In the genomic region with DNA sequence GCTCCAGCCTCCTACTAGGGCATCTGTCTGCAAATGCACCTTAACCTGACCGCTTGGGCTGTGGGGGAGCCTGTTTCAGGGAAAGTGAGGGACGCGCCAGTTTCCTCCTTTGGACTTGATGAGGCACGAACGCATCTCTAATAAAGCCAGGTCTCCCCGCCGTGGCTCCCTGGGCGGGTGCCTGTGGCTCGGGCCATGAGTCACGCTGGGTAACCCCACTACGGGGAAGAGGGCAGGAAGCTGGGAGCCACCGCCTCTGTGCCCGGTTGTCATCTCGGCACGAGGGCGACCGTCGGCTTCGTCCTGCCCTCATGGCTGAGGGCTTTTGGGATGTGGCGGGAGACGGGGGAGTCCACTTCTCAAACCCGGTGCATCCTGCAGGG, we compare ENCODE assay signal across 8 cellular contexts. TPM values are rescaled to one million over a fixed set of nuclear protein-coding genes. Genes with fewer than 3 reads are reported as not detected.
DNase-seq lines count a peak whose midpoint lies in the region; ATAC-seq and TF ChIP-seq lines count a peak whose summit lies in the region.

No MANE protein-coding gene starts in this region.

- no peaks in the 10 kb centered on the region for H3K9me3 ChIP-seq in adrenal gland (replicated peaks in 1 of 3)

- DNase-seq in activated CD8-positive, alpha-beta memory T cell treated with anti-CD3 and anti-CD28 coated beads for 24 hours: peak; percentile 88
- DNase-seq in foreskin keratinocyte (peak in 1 of 2 donors; percentile 62), adrenal gland (no peak)
- DNase-seq in stimulated activated CD4-positive, alpha-beta T cell treated with anti-CD3 and anti-CD28 coated beads, TNF-alpha, amount 100 ng/mL, for 24 hours (ENCODE audit: low read depth in 3 of 3): peak; percentile 56 to 83 (median 62)

- H3K27ac ChIP-seq in foreskin keratinocyte: no peak overlapping the region
- no peak overlapping the region for H3K27ac ChIP-seq in adrenal gland

- 58 to 92% (median 67%) methylated on average over 5 to 22 of the region's 22 CpGs for WGBS in adrenal gland, 4 donors

- TF ChIP-seq CTCF in foreskin keratinocyte (conservative IDR thresholded peaks at IDR 0.05): no peak
- no peak for TF ChIP-seq CTCF in adrenal gland (IDR thresholded peaks at IDR 0.05)

- H3K27me3 ChIP-seq in foreskin keratinocyte: no peaks in the 10 kb centered on the region
- H3K27me3 ChIP-seq in adrenal gland: no peaks in the 10 kb centered on the region

- H3K4me3 ChIP-seq in adrenal gland: no peak overlapping the region

- H3K4me1 ChIP-seq in foreskin keratinocyte: peaks cover 7% of the 10 kb centered on the region
- peaks cover 0 to 43% of the 10 kb centered on the region in 2 donors for H3K4me1 ChIP-seq in adrenal gland (replicated peaks in 1 of 2)

- intact Hi-C loops in adrenal gland (cut with DNase I): no loop called here

- H3K36me3 ChIP-seq in adrenal gland (replicated peaks in 1 of 2): no peaks in the 10 kb centered on the region

- TF ChIP-seq POLR2A in adrenal gland (IDR thresholded peaks at IDR 0.05): no peak

- ATAC-seq in HG03354 (IDR thresholded peaks at IDR 0.05; ENCODE audit: poor library complexity, severe bottlenecking, unreplicated experiment) (peak; percentile 16), foreskin keratinocyte (peak; percentile 69), GM19328 (IDR thresholded peaks at IDR 0.05; ENCODE audit: unreplicated experiment) (no peak), HG03108 (IDR thresholded peaks at IDR 0.05; ENCODE audit: unreplicated experiment) (no peak), GM18502 (IDR thresholded peaks at IDR 0.05; ENCODE audit: poor library complexity, unreplicated experiment) (no peak)

RNA-seq across cellular contexts. Expression of gene NOTCH1, which starts 12.1 kb away (rescaled TPM):
- total RNA-seq in foreskin keratinocyte (41.9 and 49.8 TPM in 2 replicates), adrenal gland (10 to 100 TPM; 18.1 to 31.5 (median 25.7) TPM)
- polyA plus RNA-seq in foreskin keratinocyte (8.3 and 11.7 TPM in 2 replicates), adrenal gland (10 to 100 TPM in 1 of 3 donors, 1 to 10 TPM in 1, under 1 TPM in 1; 0.81 to 21.2 (median 6.2) TPM)

RNA-seq across cellular contexts. Expression of gene SEC16A, which starts 50.9 kb away (rescaled TPM):
- total RNA-seq in foreskin keratinocyte (61.8 and 68.9 TPM in 2 replicates), adrenal gland (100 to 1,000 TPM in 1 of 8 donors, 10 to 100 TPM in 7; 48.4 to 107 (median 56.5) TPM)
- polyA plus RNA-seq in foreskin keratinocyte (45.8 and 47.7 TPM in 2 replicates), adrenal gland (10 to 100 TPM; 52.0 to 81.6 (median 77.0) TPM)

Comparison
In these comparisons a context has a peak if more than half of its experiments do, and no peak if none do; other contexts are left out.
1. ATAC-seq: peak in HG03354 (single experiment) and foreskin keratinocyte (single experiment); none in GM19328 (single experiment), HG03108 (single experiment) and GM18502 (single experiment).
2. DNase-seq: peak in activated CD8-positive, alpha-beta memory T cell treated with anti-CD3 and anti-CD28 coated beads for 24 hours (single experiment) and stimulated activated CD4-positive, alpha-beta T cell treated with anti-CD3 and anti-CD28 coated beads, TNF-alpha, amount 100 ng/mL, for 24 hours (3 of 3); none in adrenal gland (0 of 7).